Comparison of ENCODE assay signal across 21 cellular contexts in genomic region chr2:26495705-26496271, GRCh38. TPM values are rescaled to one million over a fixed set of nuclear protein-coding genes. Genes with fewer than 3 reads are reported as not detected.
DNase-seq lines count a peak whose midpoint lies in the region; ATAC-seq and TF ChIP-seq lines count a peak whose summit lies in the region.
"Had no signal": no experiment of that assay in that cellular context is flagged by ENCODE, and none has a peak within 500 bp of the region (broad histone marks: within the 10 kb centered on the region; RNA-seq: fewer than 3 reads in every experiment).

No MANE protein-coding gene starts in this region.

- POLR2A ChIA-PET in PC-9 (lab: Charles Lee; ENCODE audit: unreplicated experiment) = no interaction called here

- BruUV-seq in PC-9 (replicated peaks; lab: Mats Ljungman, UMichigan) = no TSS peak

- H3K4me2 ChIP-seq in PC-9 = no peak overlapping the region

- no peaks in the 10 kb centered on the region for H3K4me1 ChIP-seq in PC-9 (replicated peaks; ENCODE audit: insufficient read depth)

- intact Hi-C loops in PC-9 (cut with micrococcal nuclease; ENCODE audit: unreplicated experiment) = no loop called here

- ATAC-seq in GM19463 (IDR thresholded peaks at IDR 0.05; ENCODE audit: unreplicated experiment) (no peak), HG02571 (IDR thresholded peaks at IDR 0.05; ENCODE audit: unreplicated experiment) (no peak)

- H4K20me1 ChIP-seq in PC-9 (ENCODE audit: insufficient read depth) = no peaks in the 10 kb centered on the region

- no peaks in the 10 kb centered on the region for H3K36me3 ChIP-seq in PC-9 (ENCODE audit: low read depth)
- H3K36me3 ChIP-seq: cardiac muscle cell had no signal

- CTCF ChIA-PET in PC-9 (lab: Charles Lee) = interaction anchor here (0.6 kb wide), 2 partner anchors 32 to 258 kb away, joined by 3 read pairs; no protein-coding TSS in a partner anchor

- H3K79me2 ChIP-seq in PC-9 (ENCODE audit: low read depth) = no peaks in the 10 kb centered on the region

- H3K27ac ChIP-seq in PC-9 = no peak overlapping the region
- H3K27ac ChIP-seq: 22Rv1, cardiac muscle cell, epithelial cell of prostate, RWPE1 had no signal

- H3K9me2 ChIP-seq in PC-9 (ENCODE audit: insufficient read depth) = no peaks in the 10 kb centered on the region

- H3K9me3 ChIP-seq in PC-9 (ENCODE audit: insufficient read depth, low read depth) = no peaks in the 10 kb centered on the region

- DNase-seq in DMS153 (lab: John Stamatoyannopoulos, UW) (peak; percentile 19), DMS153 treated with DMSO at 0.1 percent for 48 hours (lab: John Stamatoyannopoulos, UW; ENCODE audit: unreplicated experiment) (no peak), PC-9 (peak; percentile 20 to 71), glomerular visceral epithelial cell (ENCODE audit: extremely low spot score) (peak; percentile 83), renal cortical epithelial cell (ENCODE audit: low read depth) (peak; percentile 97), NCI-H1694 (lab: John Stamatoyannopoulos, UW) (no peak)
- DNase-seq: activated B cell treated with CpG ODN at 0.5 μM for 24 hours; activated gamma-delta T cell treated with Interleukin-2 at 50 U/mL for 16 hours; C1 segment of cervical spinal cord; DMS79; GOT3; NCI-H1092; NCI-H748 treated with DMSO at 0.1 percent for 48 hours; stimulated activated CD4-positive, alpha-beta T cell treated with anti-CD3 and anti-CD28 coated beads, Interleukin-12 subunit alpha, Interleukin-12 subunit beta, amount 100 ng/mL, for 4 hours; T-helper 1 cell had no signal

- peaks cover 30% of the 10 kb centered on the region for H3K27me3 ChIP-seq in PC-9 (ENCODE audit: insufficient read depth, low read depth)

- H3F3A ChIP-seq in PC-9 (ENCODE audit: insufficient read depth, low read depth) = no peaks in the 10 kb centered on the region

- no peak overlapping the region for H2AFZ ChIP-seq in PC-9

- no peak for TF ChIP-seq CTCF in PC-9 (conservative IDR thresholded peaks at IDR 0.05)

- no peak overlapping the region for H3K4me3 ChIP-seq in PC-9
- H3K4me3 ChIP-seq: cardiac muscle cell had no signal

RNA-seq across cellular contexts. Expression of gene OTOF, which starts 17.9 kb away (rescaled TPM):
- total RNA-seq in PC-9 (2021) (not detected in 2 replicates), renal cortical epithelial cell (under 0.01 and 0.15 TPM in 2 replicates)
- total RNA-seq: activated B cell treated with CpG ODN at 0.5 μM for 24 hours, cardiac muscle cell had no signal

Comparison
In these comparisons a context has a peak if more than half of its experiments do, and no peak if none do; other contexts are left out.
1. DNase-seq: peak in DMS153 (single experiment), PC-9 (2 of 2), glomerular visceral epithelial cell (single experiment) and renal cortical epithelial cell (single experiment); none in DMS153 treated with DMSO at 0.1 percent for 48 hours (single experiment) and NCI-H1694 (single experiment).